ENCODE assay signal across 14 cellular contexts in genomic region chr13:21683034-21683733, GRCh38. TPM values are rescaled to one million over a fixed set of nuclear protein-coding genes. Genes with fewer than 3 reads are reported as not detected.
DNase-seq lines count a peak whose midpoint lies in the region; ATAC-seq, FAIRE-seq and TF ChIP-seq lines count a peak whose summit lies in the region.
"Had no signal": no experiment of that assay in that cellular context is flagged by ENCODE, and none has a peak within 500 bp of the region (broad histone marks: within the 10 kb centered on the region; RNA-seq: fewer than 3 reads in every experiment).

No MANE protein-coding gene starts in this region.

- H3K36me3 ChIP-seq in MG63 (peaks cover 7% of the 10 kb centered on the region; the same call in 1 of the 2 replicates), H1 (ENCODE audit: control insufficient read depth in 2 of 4, insufficient read depth in 4 of 4, low read length in 3 of 4) (no peaks in the 10 kb centered on the region)
- H3K36me3 ChIP-seq: upper lobe of left lung had no signal

- 0 out of 2 replicates have a peak overlapping the region, but pooled peaks have one; percentile 3 for H2AFZ ChIP-seq in H1 (ENCODE audit: low read length)

- no peak for TF ChIP-seq POLR2A in H1 (IDR thresholded peaks at IDR 0.05; ENCODE audit: control extremely low read depth in 1 of 2, low read depth in 2 of 2, low read length in 2 of 2)

- no peak overlapping the region for H3K56ac ChIP-seq in H1 (replicated peaks; ENCODE audit: insufficient read length, low read depth, low read length)

- no peak overlapping the region for H3K4ac ChIP-seq in H1 (replicated peaks; ENCODE audit: insufficient read length, low read depth, low read length)

- H3K79me2 ChIP-seq in H1 (ENCODE audit: control insufficient read depth in 1 of 2, insufficient read depth in 2 of 2, low read length in 2 of 2), result no peaks in the 10 kb centered on the region

- no peak overlapping the region for H3K14ac ChIP-seq in H1 (ENCODE audit: insufficient read length)

- H2BK5ac ChIP-seq in H1 (ENCODE audit: low read depth, low read length), result no peak overlapping the region

- H2AK5ac ChIP-seq in H1 (ENCODE audit: low read depth, low read length), result no peak overlapping the region

- no peak overlapping the region for H3K4me2 ChIP-seq in H1 (ENCODE audit: insufficient read depth in 1 of 2, low read depth in 2 of 2, low read length in 2 of 2)

- POLR2A ChIA-PET in H1 (lab: Charles Lee; ENCODE audit: partially characterized antibody), result no interaction called here

- H4K91ac ChIP-seq in H1 (replicated peaks; ENCODE audit: insufficient read length, low read length), result no peak overlapping the region

- no peak overlapping the region; a peak in 1 of 7 replicates for H3K9ac ChIP-seq in H1 (replicated peaks in 1 of 4; ENCODE audit: extremely low read depth in 1 of 4, low read depth in 3 of 4, low read length in 3 of 4)

- H3K4me3 ChIP-seq in MG63, result no peak overlapping the region
- H3K4me3 ChIP-seq in H1 (ENCODE audit: extremely low read depth in 1 of 4, insufficient read depth in 2 of 4, low read depth in 3 of 4, low read length in 4 of 4), result no peak overlapping the region
- H3K4me3 ChIP-seq: upper lobe of left lung had no signal

- CTCF ChIA-PET in H1 (lab: Charles Lee; ENCODE audit: partially characterized antibody), result interaction anchor here (0.8 kb wide), 1 partner anchor 166 kb away, joined by 3 read pairs; no protein-coding TSS in a partner anchor

- DNase-seq in EL (peak; percentile 71), MG63 (peak; percentile 85), H1 (ENCODE audit: low read depth in 1 of 2, low spot score in 2 of 2) (no peak), omental fat pad (ENCODE audit: low spot score) (no peak), GM19238 (ENCODE audit: insufficient read length, low spot score) (no peak), HUDEP-2 (lab: John Stamatoyannopoulos, UW; ENCODE audit: unreplicated experiment in 76 of 76) (no peak), epidermal melanocyte (ENCODE audit: insufficient read length, low spot score) (no peak), NCI-H2081 (lab: John Stamatoyannopoulos, UW) (no peak)
- DNase-seq: activated T-cell treated with anti-CD3 and anti-CD28 coated beads for 4 hours, foreskin melanocyte, midbrain, NCI-H2029, upper lobe of left lung had no signal

- H2BK120ac ChIP-seq in H1 (replicated peaks; ENCODE audit: low read depth, low read length), result no peak overlapping the region

- no peak overlapping the region for H4K8ac ChIP-seq in H1 (ENCODE audit: extremely low read depth, insufficient read depth, low read length)

- H4K5ac ChIP-seq in H1 (ENCODE audit: insufficient read length, low read depth, low read length), result no peak overlapping the region

- no peaks in the 10 kb centered on the region for H3K23me2 ChIP-seq in H1 (ENCODE audit: low read depth, low read length)

- peak; percentile 73 for ATAC-seq in omental fat pad (ENCODE audit: low FRiP score)

- no peaks in the 10 kb centered on the region for H3K4me1 ChIP-seq in H1 (replicated peaks in 1 of 4; ENCODE audit: control insufficient read depth in 3 of 4, insufficient read depth in 4 of 4, low read length in 3 of 4)
- H3K4me1 ChIP-seq: upper lobe of left lung had no signal

- no peaks in the 10 kb centered on the region; the same call in 1 of the 2 replicates for H3K79me1 ChIP-seq in H1 (ENCODE audit: low read depth, low read length)

- no peak for TF ChIP-seq CTCF in H1 (IDR thresholded peaks at IDR 0.05; ENCODE audit: control extremely low read depth in 1 of 3, insufficient read depth in 1 of 3, low read depth in 1 of 3, low read length in 3 of 3)
- TF ChIP-seq CTCF in omental fat pad (IDR thresholded peaks at IDR 0.05), result no peak

- H2BK15ac ChIP-seq in H1 (ENCODE audit: low read length), result 0 out of 2 replicates have a peak overlapping the region, but pooled peaks have one; percentile 62

- no peak overlapping the region for H2BK20ac ChIP-seq in H1 (ENCODE audit: low read length)

- H3K27me3 ChIP-seq in MG63 (no peaks in the 10 kb centered on the region), H1 (replicated peaks in 1 of 4; ENCODE audit: control insufficient read depth in 3 of 4, extremely low read depth in 1 of 4, insufficient read depth in 3 of 4, low read length in 3 of 4) (no peaks in the 10 kb centered on the region)
- H3K27me3 ChIP-seq: upper lobe of left lung had no signal

- FAIRE-seq in H1 (lab: Jason Lieb, UNC), result no peak
- FAIRE-seq: TTC549 had no signal

- H4K20me1 ChIP-seq in H1 (replicated peaks in 1 of 2; ENCODE audit: control insufficient read depth in 1 of 2, insufficient read depth in 2 of 2, low read length in 2 of 2), result no peaks in the 10 kb centered on the region

- 0 out of 2 replicates have a peak overlapping the region, but pooled peaks have one; percentile 33 for H2BK12ac ChIP-seq in H1 (ENCODE audit: low read depth, low read length)

- no peak overlapping the region for H3K27ac ChIP-seq in H1 (ENCODE audit: low read depth, low read length)
- H3K27ac ChIP-seq: upper lobe of left lung had no signal

- no peak for TF ChIP-seq RAD21 in H1 (IDR thresholded peaks at IDR 0.05 in 1 of 2, conservative IDR thresholded peaks at IDR 0.05 in 1 of 2; ENCODE audit: low read depth in 2 of 2, low read length in 2 of 2)

- WGBS in H1 (ENCODE audit: extremely low coverage in 1 of 2, insufficient coverage in 1 of 2, insufficient read length in 1 of 2, insufficient replicate concordance in 2 of 2, low coverage in 1 of 2, low lambda C conversion rate in 2 of 2, missing lambda C conversion rate in 1 of 2), 2 experiments, result 90% methylated on average over 6 of the region's 6 CpGs; no CpG with 5 or more reads in 1 of the 2 experiments

- TF ChIP-seq EP300 in H1 (IDR thresholded peaks at IDR 0.05; ENCODE audit: borderline replicate concordance in 1 of 2, low read depth in 2 of 2, low read length in 2 of 2), result no peak

- no peak overlapping the region for H3K18ac ChIP-seq in H1 (ENCODE audit: extremely low read depth, low read length)

- H3K9me3 ChIP-seq in MG63, result no peaks in the 10 kb centered on the region
- H3K9me3 ChIP-seq in H1 (ENCODE audit: insufficient read depth in 2 of 2, low read depth in 1 of 2, low read length in 1 of 2), result no peaks in the 10 kb centered on the region
- H3K9me3 ChIP-seq: upper lobe of left lung had no signal

- H3K23ac ChIP-seq in H1 (ENCODE audit: insufficient read length), result no peak overlapping the region

TF ChIP-seq in H1, 55 proteins besides CTCF, POLR2A, EP300 and RAD21:
- TF ChIP-seq JUND (IDR thresholded peaks at IDR 0.05; ENCODE audit: low read length), result no peak
- no peak for TF ChIP-seq SIX5 (IDR thresholded peaks at IDR 0.05; ENCODE audit: low read depth, low read length)
- TF ChIP-seq FOSL1 (IDR thresholded peaks at IDR 0.05; ENCODE audit: insufficient read depth, low read depth, low read length), result no peak
- TF ChIP-seq SP4 (IDR thresholded peaks at IDR 0.05; ENCODE audit: low read length), result no peak
- TF ChIP-seq NANOG (IDR thresholded peaks at IDR 0.05; ENCODE audit: insufficient read depth, low read depth, low read length, poor library complexity, severe bottlenecking), result no peak
- no peak for TF ChIP-seq RNF2 (IDR thresholded peaks at IDR 0.05; ENCODE audit: borderline replicate concordance, low read depth, low read length, missing control alignments, poor library complexity, severe bottlenecking)
- TF ChIP-seq RBBP5 (IDR thresholded peaks at IDR 0.05; ENCODE audit: borderline replicate concordance, low read depth, low read length), result no peak
- no peak for TF ChIP-seq PHF8 (conservative IDR thresholded peaks at IDR 0.05; ENCODE audit: low read depth, low read length)
- no peak for TF ChIP-seq GTF2F1 (IDR thresholded peaks at IDR 0.05; ENCODE audit: borderline replicate concordance, low read depth, low read length)
- no peak for TF ChIP-seq KDM4A (IDR thresholded peaks at IDR 0.05; ENCODE audit: low read depth, low read length, severe bottlenecking)
- TF ChIP-seq HDAC2 (IDR thresholded peaks at IDR 0.05; ENCODE audit: borderline replicate concordance in 1 of 2, low read depth in 2 of 2, low read length in 2 of 2), result no peak
- no peak for TF ChIP-seq RFX5 (IDR thresholded peaks at IDR 0.05; ENCODE audit: borderline replicate concordance, low read depth, low read length)
- TF ChIP-seq SUZ12 (IDR thresholded peaks at IDR 0.05; ENCODE audit: low read length), result no peak
- TF ChIP-seq SIN3A (conservative IDR thresholded peaks at IDR 0.05 in 1 of 2, IDR thresholded peaks at IDR 0.05 in 1 of 2; ENCODE audit: low read depth in 1 of 2, low read length in 2 of 2), result no peak
- TF ChIP-seq SP1 (IDR thresholded peaks at IDR 0.05; ENCODE audit: low read depth, low read length), result no peak
- TF ChIP-seq BRCA1 (IDR thresholded peaks at IDR 0.05; ENCODE audit: low read depth, low read length), result no peak
- no peak for TF ChIP-seq CBX8 (IDR thresholded peaks at IDR 0.05; ENCODE audit: borderline replicate concordance, low read depth, low read length)

RNA-seq across cellular contexts. Expression of gene FGF9, which starts 12.3 kb away (rescaled TPM):
- 0.92 and 4.3 TPM in 2 replicates for total RNA-seq in MG63 (2014; rRNA removed; shearing (Covaris generic); ENCODE audit: low replicate concordance)
- 0.08 TPM in 1 of 2 replicates, not detected in the other for total RNA-seq in H1 (2021; fragmentation: NEBNext Ultra II Directional; extraction: Animal tissue kit (Norgen Biotek cat#: 25700))
- polyA plus RNA-seq in H1 (2011; rRNA removed), result 0.02 TPM in 1 of 2 replicates, not detected in the other
- 0.03 TPM for polyA plus RNA-seq in H1 (2011; cell fraction: cytosol; rRNA removed)
- 0.04 TPM for polyA plus RNA-seq in H1 (2011; cell fraction: nucleus; rRNA removed)
- 0.23 to 0.33 TPM in 2 of 4 replicates, not detected in the others for polyA plus RNA-seq in H1 (2012, experiment 1 of 2)
- 0.31 TPM for polyA plus RNA-seq in H1 (2012, experiment 2 of 2)
- polyA plus RNA-seq in H1 (2013, experiment 1 of 2), result 0.18 TPM
- polyA plus RNA-seq in H1 (2013, experiment 2 of 2), result 0.06 TPM
- polyA minus RNA-seq in H1 (2011; rRNA and poly(A)+ RNA removed), result 0.06 TPM in 1 of 2 replicates, not detected in the other
- polyA minus RNA-seq in H1 (2011; cell fraction: cytosol; rRNA and poly(A)+ RNA removed), result not detected
- polyA minus RNA-seq in H1 (2011; cell fraction: nucleus; rRNA and poly(A)+ RNA removed), result not detected
- total RNA-seq in omental fat pad, result 1 to 10 TPM in 2 of 4 donors, under 1 TPM in 2; 0.16 to 5.3 (median 1.6) TPM

Comparison
In these comparisons a context has a peak if more than half of its experiments do, and no peak if none do; other contexts are left out.
1. DNase-seq: peak in EL (single experiment) and MG63 (single experiment); none in H1 (0 of 2), omental fat pad (single experiment), GM19238 (single experiment), HUDEP-2 (0 of 76), epidermal melanocyte (single experiment) and NCI-H2081 (0 of 2).